ENCODE assay signal across 1 cellular context in genomic region chr1:184854036-184854435, GRCh38.
TF ChIP-seq lines count a peak whose summit lies in the region.

No MANE protein-coding gene starts in this region.

TF ChIP-seq in IMR-90, 13 proteins besides CTCF, POLR2A, EP300 and RAD21 (continued from another document):
- no peak for TF ChIP-seq RCOR1 (IDR thresholded peaks at IDR 0.05; ENCODE audit: insufficient replicate concordance, low read length)
- no peak for TF ChIP-seq RFX5 (IDR thresholded peaks at IDR 0.05; ENCODE audit: low read depth, low read length)
- TF ChIP-seq, protein P1, sequence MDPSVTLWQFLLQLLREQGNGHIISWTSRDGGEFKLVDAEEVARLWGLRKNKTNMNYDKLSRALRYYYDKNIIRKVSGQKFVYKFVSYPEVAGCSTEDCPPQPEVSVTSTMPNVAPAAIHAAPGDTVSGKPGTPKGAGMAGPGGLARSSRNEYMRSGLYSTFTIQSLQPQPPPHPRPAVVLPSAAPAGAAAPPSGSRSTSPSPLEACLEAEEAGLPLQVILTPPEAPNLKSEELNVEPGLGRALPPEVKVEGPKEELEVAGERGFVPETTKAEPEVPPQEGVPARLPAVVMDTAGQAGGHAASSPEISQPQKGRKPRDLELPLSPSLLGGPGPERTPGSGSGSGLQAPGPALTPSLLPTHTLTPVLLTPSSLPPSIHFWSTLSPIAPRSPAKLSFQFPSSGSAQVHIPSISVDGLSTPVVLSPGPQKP (IDR thresholded peaks at IDR 0.05; ENCODE audit: borderline replicate concordance, low read depth, low read length), result no peak
- TF ChIP-seq SMC3 (IDR thresholded peaks at IDR 0.05; ENCODE audit: low read depth, low read length), result no peak
- no peak for TF ChIP-seq MAZ (IDR thresholded peaks at IDR 0.05; ENCODE audit: borderline replicate concordance, low read depth, low read length)
- TF ChIP-seq CEBPB (IDR thresholded peaks at IDR 0.05; ENCODE audit: low read depth, low read length), result no peak
- no peak for TF ChIP-seq MAFK (IDR thresholded peaks at IDR 0.05; ENCODE audit: low read depth, low read length)
